ENCODE assay signal across 18 cellular contexts in the genomic region with DNA sequence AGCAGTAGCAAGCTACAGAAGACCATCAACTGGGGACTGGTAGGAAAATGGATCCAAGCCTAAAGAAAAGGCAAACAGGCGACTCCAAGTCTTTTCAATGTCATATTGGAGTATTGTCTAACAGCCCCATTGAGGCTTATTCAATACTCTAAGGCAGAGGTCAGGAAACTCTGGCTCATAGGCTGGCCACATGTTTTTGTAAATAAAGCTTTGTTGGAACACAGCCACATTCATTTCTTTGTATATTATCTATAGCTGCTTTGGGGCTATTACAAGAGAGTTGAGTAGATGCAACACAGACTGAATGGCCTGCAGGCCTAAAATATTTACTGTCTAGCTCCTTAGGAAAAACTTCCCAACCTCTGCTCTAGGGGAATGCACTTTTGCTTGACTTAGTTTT.
DNase-seq lines count a peak whose midpoint lies in the region; ATAC-seq, FAIRE-seq and TF ChIP-seq lines count a peak whose summit lies in the region.
"Had no signal": no experiment of that assay in that cellular context is flagged by ENCODE, and none has a peak within 500 bp of the region (broad histone marks: within the 10 kb centered on the region; RNA-seq: fewer than 3 reads in every experiment).

No MANE protein-coding gene starts in this region.

- H3K9me1 ChIP-seq in K562 (ENCODE audit: control insufficient read depth, insufficient read depth, low read length), result no peaks in the 10 kb centered on the region

- H3K9me3 ChIP-seq in K562 (replicated peaks; ENCODE audit: control insufficient read depth, insufficient read depth, low read depth, low read length) (no peaks in the 10 kb centered on the region; the same call in 1 of the 2 replicates), suprapubic skin (peaks cover 7% of the 10 kb centered on the region)

- no peaks in the 10 kb centered on the region for H3K27me3 Mint-ChIP-seq in GM23338 (ENCODE audit: insufficient read depth, low read depth, poor library complexity)
- H3K27me3 Mint-ChIP-seq in activated CD8-positive, alpha-beta T cell treated with anti-CD3 and anti-CD28 coated beads for 36 hours, result peaks cover 5% of the 10 kb centered on the region

- CTCF ChIA-PET in K562 (lab: Yijun Ruan, JAX; ENCODE audit: low intra/inter-chr PET ratio), result no interaction called here
- CTCF ChIA-PET in activated CD8-positive, alpha-beta T cell treated with anti-CD3 and anti-CD28 coated beads for 36 hours (lab: Charles Lee), result no interaction called here

- H3K79me2 ChIP-seq in GM23338 (replicated peaks; ENCODE audit: insufficient read depth) (no peaks in the 10 kb centered on the region), K562 (ENCODE audit: control insufficient read depth, insufficient read depth, low read length) (no peaks in the 10 kb centered on the region)

- DNase-seq in GM23338 (ENCODE audit: low spot score) (no peak), K562 (ENCODE audit: extremely low read depth in 1 of 4, low spot score in 3 of 4) (no peak), fibroblast of gingiva (ENCODE audit: low read depth) (peak; percentile 56), foreskin melanocyte (peak; percentile 54), suprapubic skin (ENCODE audit: low spot score in 2 of 2) (no peak), SIG-M5 treated with dmso at 0.1 percent for 504 hours (lab: John Stamatoyannopoulos, UW; ENCODE audit: unreplicated experiment) (no peak)
- DNase-seq in activated CD4-positive, CD25-positive, alpha-beta regulatory T cell treated with anti-CD3 and anti-CD28 coated beads, Interleukin-2, amount 50 U/mL, for 72 hours, result no peak
- no peak for DNase-seq in activated CD8-positive, alpha-beta T cell treated with anti-CD3 and anti-CD28 coated beads for 36 hours
- DNase-seq: C1 segment of cervical spinal cord; Calu3; CD4-positive, alpha-beta T cell; DMS79; GDM1 had no signal

- H3K27ac Mint-ChIP-seq in GM23338, result no peak overlapping the region
- no peak overlapping the region for H3K27ac Mint-ChIP-seq in activated CD8-positive, alpha-beta T cell treated with anti-CD3 and anti-CD28 coated beads for 36 hours
- H3K27ac Mint-ChIP-seq: B cell; CD4-positive, alpha-beta T cell had no signal

- TF ChIP-seq CTCF in GM23338 (conservative IDR thresholded peaks at IDR 0.05; ENCODE audit: low read depth in 2 of 2) (no peak), K562 (IDR thresholded peaks at IDR 0.05 in 2 of 3, conservative IDR thresholded peaks at IDR 0.05 in 1 of 3; ENCODE audit: insufficient read depth in 2 of 3, low read depth in 1 of 3, low read length in 3 of 3) (no peak), suprapubic skin (IDR thresholded peaks at IDR 0.05) (no peak)
- TF ChIP-seq CTCF in activated CD8-positive, alpha-beta T cell treated with anti-CD3 and anti-CD28 coated beads for 36 hours (IDR thresholded peaks at IDR 0.05), result no peak

- in situ Hi-C loops in K562 (cut with MboI), result no loop called here

- no peaks in the 10 kb centered on the region for H3K9me3 Mint-ChIP-seq in GM23338
- no peaks in the 10 kb centered on the region for H3K9me3 Mint-ChIP-seq in activated CD8-positive, alpha-beta T cell treated with anti-CD3 and anti-CD28 coated beads for 36 hours
- H3K9me3 Mint-ChIP-seq: CD4-positive, alpha-beta T cell had no signal

- no TSS peak for BruUV-seq in K562 (replicated peaks; lab: Mats Ljungman, UMichigan)

- POLR2A ChIA-PET in K562 (lab: Yijun Ruan, JAX), result interaction anchor here (0.9 to 1.1 kb wide), 2 partner anchors 10 to 12 kb away, joined by 4 to 5 read pairs; no protein-coding TSS in a partner anchor
- POLR2A ChIA-PET in activated CD8-positive, alpha-beta T cell treated with anti-CD3 and anti-CD28 coated beads for 36 hours (lab: Charles Lee), result no interaction called here

- H3K4me2 ChIP-seq in GM23338 (no peak overlapping the region), K562 (ENCODE audit: insufficient read depth, low read length) (no peak overlapping the region)

- TF ChIP-seq EP300 in K562 (IDR thresholded peaks at IDR 0.05; ENCODE audit: low read length), result no peak
- no peak for TF ChIP-seq EP300 in suprapubic skin (IDR thresholded peaks at IDR 0.05)

- H3K4me1 ChIP-seq in GM23338 (ENCODE audit: insufficient read depth) (no peaks in the 10 kb centered on the region), K562 (replicated peaks in 1 of 2; ENCODE audit: control insufficient read depth in 2 of 2, insufficient read depth in 2 of 2, low read length in 2 of 2) (0 out of 5 replicates have a peak, but pooled peaks cover 0 to 2% of the 10 kb centered on the region in 2 experiments), suprapubic skin (no peaks in the 10 kb centered on the region)

- WGBS in K562 (ENCODE audit: insufficient coverage, low coverage, missing lambda C conversion rate), result 89% methylated on average over 1 of the region's 1 CpG
- WGBS in suprapubic skin, result 95% methylated on average over 1 of the region's 1 CpG

- no peak for TF ChIP-seq RAD21 in K562 (CRISPR knock-in tag; conservative IDR thresholded peaks at IDR 0.05 in 1 of 2, IDR thresholded peaks at IDR 0.05 in 1 of 2)

- ATAC-seq in GM23338, result no peak
- peak; percentile 20; the same call in 1 of the 3 replicates for ATAC-seq in K562
- ATAC-seq in activated CD8-positive, alpha-beta T cell treated with anti-CD3 and anti-CD28 coated beads for 36 hours, result no peak
- ATAC-seq: HCT116 had no signal

- H3K36me3 Mint-ChIP-seq in GM23338 (ENCODE audit: low read depth), result no peaks in the 10 kb centered on the region
- H3K36me3 Mint-ChIP-seq in activated CD8-positive, alpha-beta T cell treated with anti-CD3 and anti-CD28 coated beads for 36 hours (ENCODE audit: low read depth), result no peaks in the 10 kb centered on the region

- H3K36me3 ChIP-seq in GM23338 (ENCODE audit: insufficient read depth) (no peaks in the 10 kb centered on the region), K562 (ENCODE audit: control insufficient read depth, insufficient read depth, low read length) (no peaks in the 10 kb centered on the region), suprapubic skin (no peaks in the 10 kb centered on the region)

- no peaks in the 10 kb centered on the region for H3K4me1 Mint-ChIP-seq in GM23338
- no peaks in the 10 kb centered on the region for H3K4me1 Mint-ChIP-seq in activated CD8-positive, alpha-beta T cell treated with anti-CD3 and anti-CD28 coated beads for 36 hours (ENCODE audit: low read depth)
- H3K4me1 Mint-ChIP-seq: B cell had no signal

- no peak overlapping the region for H3K9ac ChIP-seq in K562 (ENCODE audit: insufficient read depth in 1 of 2, low read depth in 2 of 2, low read length in 2 of 2)

- H2AFZ ChIP-seq in GM23338 (peak overlapping the region; percentile 23; the same call in 1 of the 2 replicates), K562 (ENCODE audit: low read depth, low read length) (peak overlapping the region; percentile 41)

- no peaks in the 10 kb centered on the region for H3F3A ChIP-seq in GM23338 (replicated peaks; ENCODE audit: low read depth)

- FAIRE-seq in K562 (lab: Jason Lieb, UNC), result no peak
- FAIRE-seq: GM12892, GM19239 had no signal

- H3K4me3 ChIP-seq in GM23338 (no peak overlapping the region), K562 (no peak overlapping the region), suprapubic skin (no peak overlapping the region)

- no peaks in the 10 kb centered on the region for H3K9me2 ChIP-seq in GM23338 (ENCODE audit: insufficient read depth)

- no peak overlapping the region for H3K4me3 Mint-ChIP-seq in GM23338
- no peak overlapping the region for H3K4me3 Mint-ChIP-seq in activated CD8-positive, alpha-beta T cell treated with anti-CD3 and anti-CD28 coated beads for 36 hours
- H3K4me3 Mint-ChIP-seq: B cell; CD4-positive, alpha-beta T cell had no signal

- H3K27me3 ChIP-seq in GM23338 (ENCODE audit: insufficient read depth), result no peaks in the 10 kb centered on the region
- H3K27me3 ChIP-seq in K562 (ENCODE audit: control insufficient read depth in 2 of 2, insufficient read depth in 2 of 2, low read length in 2 of 2), result no peaks in the 10 kb centered on the region
- no peaks in the 10 kb centered on the region for H3K27me3 ChIP-seq in suprapubic skin

- H4K20me1 ChIP-seq in GM23338 (replicated peaks; ENCODE audit: insufficient read depth), result no peaks in the 10 kb centered on the region
- H4K20me1 ChIP-seq in K562 (replicated peaks; ENCODE audit: control insufficient read depth, insufficient read depth, low read length), result no peaks in the 10 kb centered on the region

- no peak for TF ChIP-seq POLR2A in K562 (conservative IDR thresholded peaks at IDR 0.05)
- TF ChIP-seq POLR2A in suprapubic skin (IDR thresholded peaks at IDR 0.05), result no peak

- no peak overlapping the region for H3K27ac ChIP-seq in GM23338 (ENCODE audit: low read depth)
- H3K27ac ChIP-seq in K562 (ENCODE audit: extremely low read depth, low read depth, low read length), result no peak overlapping the region
- H3K27ac ChIP-seq in suprapubic skin, result no peak overlapping the region
- H3K27ac ChIP-seq: HL-60 had no signal

- intact Hi-C loops in K562 (cut with micrococcal nuclease), result no loop called here
- intact Hi-C loops in activated CD8-positive, alpha-beta T cell treated with anti-CD3 and anti-CD28 coated beads for 36 hours (cut with micrococcal nuclease), result no loop called here

TF ChIP-seq in GM23338, 12 proteins besides CTCF, POLR2A, EP300 and RAD21 (continues in another document):
- no peak for TF ChIP-seq NANOG (IDR thresholded peaks at IDR 0.05; ENCODE audit: borderline replicate concordance)
- no peak for TF ChIP-seq EZH2 (IDR thresholded peaks at IDR 0.05; ENCODE audit: low read depth, unreplicated experiment)

TF ChIP-seq in K562, 482 proteins besides CTCF, POLR2A, EP300 and RAD21 (continues in another document):
- TF ChIP-seq CREB1 (IDR thresholded peaks at IDR 0.05) (no peak), CREB1 (CRISPR knock-in tag; IDR thresholded peaks at IDR 0.05) (no peak), ZNF134 (CRISPR knock-in tag; conservative IDR thresholded peaks at IDR 0.05) (no peak), NFATC3 (IDR thresholded peaks at IDR 0.05) (no peak), SIX5 (IDR thresholded peaks at IDR 0.05; ENCODE audit: borderline replicate concordance in 1 of 2, insufficient read depth in 1 of 2, low read depth in 1 of 2, low read length in 2 of 2) (no peak), PTBP1 (IDR thresholded peaks at IDR 0.05; ENCODE audit: low read depth, low read length) (no peak)

Comparison
In these comparisons a context has a peak if more than half of its experiments do, and no peak if none do; other contexts are left out.
1. DNase-seq: peak in fibroblast of gingiva (single experiment) and foreskin melanocyte (single experiment); none in GM23338 (single experiment), K562 (0 of 4), suprapubic skin (0 of 2), SIG-M5 treated with dmso at 0.1 percent for 504 hours (single experiment), activated CD4-positive, CD25-positive, alpha-beta regulatory T cell treated with anti-CD3 and anti-CD28 coated beads, Interleukin-2, amount 50 U/mL, for 72 hours (single experiment) and activated CD8-positive, alpha-beta T cell treated with anti-CD3 and anti-CD28 coated beads for 36 hours (single experiment).